In the genomic region with DNA sequence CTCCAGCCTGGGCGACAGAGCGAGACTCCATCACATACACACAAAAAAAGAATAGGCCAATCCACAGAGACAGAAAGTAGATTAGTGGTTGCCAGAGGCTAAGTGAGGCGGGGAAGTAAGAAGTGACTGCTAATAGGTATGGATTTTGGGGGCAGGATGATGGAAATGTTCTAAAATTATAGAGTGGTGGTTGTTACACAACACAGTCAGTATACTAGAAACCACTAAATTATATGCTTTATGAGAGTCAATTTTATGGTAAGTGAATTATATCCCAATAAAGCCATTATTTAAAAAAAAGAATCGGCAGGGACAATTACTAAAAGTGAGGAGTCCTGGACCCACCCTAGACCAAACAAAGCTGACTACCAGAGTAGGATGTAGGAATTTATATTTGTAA, we compare ENCODE assay signal across 31 cellular contexts. TPM values are rescaled to one million over a fixed set of nuclear protein-coding genes. Genes with fewer than 3 reads are reported as not detected.
"Had no signal": no experiment of that assay in that cellular context is flagged by ENCODE, and none has a peak within 500 bp of the region (broad histone marks: within the 10 kb centered on the region; RNA-seq: fewer than 3 reads in every experiment).

No MANE protein-coding gene starts in this region.

- ATAC-seq: activated naive CD4-positive, alpha-beta T cell treated with anti-CD3 and anti-CD28 coated beads, Interleukin-2, amount 50 U/mL, for 72 hours; activated T-cell treated with anti-CD3 and anti-CD28 coated beads, Interleukin-2, amount 50 U/mL, for 72 hours; heart left ventricle; WTC11 had no signal

- H3K27ac ChIP-seq: ascending aorta, breast epithelium, cardiac muscle cell, colonic mucosa, epithelial cell of prostate, heart left ventricle, VCaP had no signal

- H3K4me1 Mint-ChIP-seq: activated CD4-positive, alpha-beta memory T cell treated with anti-CD3 and anti-CD28 coated beads, Interleukin-2, amount 10 ng/mL, durations not matched to agents 7 days and 5 days; activated CD4-positive, alpha-beta T cell treated with anti-CD3 and anti-CD28 coated beads, Interleukin-2, amount 10 ng/mL, durations not matched to agents 7 days and 5 days; activated naive CD4-positive, alpha-beta T cell treated with anti-CD3 and anti-CD28 coated beads, Interleukin-2, amount 10 ng/mL, durations not matched to agents 7 days and 5 days; activated naive CD8-positive, alpha-beta T cell treated with anti-CD3 and anti-CD28 coated beads, Interleukin-2, amount 10 ng/mL, durations not matched to agents 7 days and 5 days; WTC11 had no signal

- H3K9me3 Mint-ChIP-seq: activated CD4-positive, alpha-beta memory T cell treated with anti-CD3 and anti-CD28 coated beads, Interleukin-2, amount 10 ng/mL, durations not matched to agents 7 days and 5 days; activated CD4-positive, alpha-beta T cell treated with anti-CD3 and anti-CD28 coated beads, Interleukin-2, amount 10 ng/mL, durations not matched to agents 7 days and 5 days; activated naive CD4-positive, alpha-beta T cell treated with anti-CD3 and anti-CD28 coated beads, Interleukin-2, amount 10 ng/mL, durations not matched to agents 7 days and 5 days; activated naive CD4-positive, alpha-beta T cell treated with anti-CD3 and anti-CD28 coated beads, Interleukin-2, amount 50 U/mL, for 72 hours; activated naive CD8-positive, alpha-beta T cell treated with anti-CD3 and anti-CD28 coated beads, Interleukin-2, amount 10 ng/mL, durations not matched to agents 7 days and 5 days; activated T-cell treated with anti-CD3 and anti-CD28 coated beads, Interleukin-2, amount 50 U/mL, for 24 hours; activated T-cell treated with anti-CD3 and anti-CD28 coated beads, Interleukin-2, amount 50 U/mL, for 72 hours; brain; WTC11 had no signal

- H3K27me3 Mint-ChIP-seq: activated CD4-positive, alpha-beta memory T cell treated with anti-CD3 and anti-CD28 coated beads, Interleukin-2, amount 10 ng/mL, durations not matched to agents 7 days and 5 days; activated naive CD4-positive, alpha-beta T cell treated with anti-CD3 and anti-CD28 coated beads, Interleukin-2, amount 10 ng/mL, durations not matched to agents 7 days and 5 days; activated naive CD8-positive, alpha-beta T cell treated with anti-CD3 and anti-CD28 coated beads, Interleukin-2, amount 10 ng/mL, durations not matched to agents 7 days and 5 days; activated T-cell treated with anti-CD3 and anti-CD28 coated beads, Interleukin-2, amount 50 U/mL, for 24 hours; brain had no signal

- H3K4me3 Mint-ChIP-seq: activated CD4-positive, alpha-beta memory T cell treated with anti-CD3 and anti-CD28 coated beads, Interleukin-2, amount 10 ng/mL, durations not matched to agents 7 days and 5 days; activated CD4-positive, alpha-beta T cell treated with anti-CD3 and anti-CD28 coated beads, Interleukin-2, amount 10 ng/mL, durations not matched to agents 7 days and 5 days; activated naive CD4-positive, alpha-beta T cell treated with anti-CD3 and anti-CD28 coated beads, Interleukin-2, amount 10 ng/mL, durations not matched to agents 7 days and 5 days; activated naive CD8-positive, alpha-beta T cell treated with anti-CD3 and anti-CD28 coated beads, Interleukin-2, amount 10 ng/mL, durations not matched to agents 7 days and 5 days; activated T-cell treated with anti-CD3 and anti-CD28 coated beads, Interleukin-2, amount 50 U/mL, for 24 hours; activated T-cell treated with anti-CD3 and anti-CD28 coated beads, Interleukin-2, amount 50 U/mL, for 72 hours; brain; WTC11 had no signal

- H3K4me1 ChIP-seq: ascending aorta, breast epithelium, colonic mucosa had no signal

- H3K36me3 ChIP-seq: ascending aorta, breast epithelium, cardiac muscle cell, colonic mucosa had no signal

- H3K9me3 ChIP-seq: ascending aorta, breast epithelium, colonic mucosa, heart left ventricle had no signal

- H3K27ac Mint-ChIP-seq: activated CD4-positive, alpha-beta memory T cell treated with anti-CD3 and anti-CD28 coated beads, Interleukin-2, amount 10 ng/mL, durations not matched to agents 7 days and 5 days; activated CD4-positive, alpha-beta T cell treated with anti-CD3 and anti-CD28 coated beads, Interleukin-2, amount 10 ng/mL, durations not matched to agents 7 days and 5 days; activated naive CD4-positive, alpha-beta T cell treated with anti-CD3 and anti-CD28 coated beads, Interleukin-2, amount 10 ng/mL, durations not matched to agents 7 days and 5 days; activated naive CD4-positive, alpha-beta T cell treated with anti-CD3 and anti-CD28 coated beads, Interleukin-2, amount 50 U/mL, for 72 hours; activated naive CD8-positive, alpha-beta T cell treated with anti-CD3 and anti-CD28 coated beads, Interleukin-2, amount 10 ng/mL, durations not matched to agents 7 days and 5 days; activated T-cell treated with anti-CD3 and anti-CD28 coated beads, Interleukin-2, amount 50 U/mL, for 24 hours; activated T-cell treated with anti-CD3 and anti-CD28 coated beads, Interleukin-2, amount 50 U/mL, for 72 hours; brain; WTC11 had no signal

- H3K36me3 Mint-ChIP-seq: activated naive CD4-positive, alpha-beta T cell treated with anti-CD3 and anti-CD28 coated beads, Interleukin-2, amount 10 ng/mL, durations not matched to agents 7 days and 5 days; activated naive CD4-positive, alpha-beta T cell treated with anti-CD3 and anti-CD28 coated beads, Interleukin-2, amount 50 U/mL, for 72 hours; activated naive CD8-positive, alpha-beta T cell treated with anti-CD3 and anti-CD28 coated beads, Interleukin-2, amount 10 ng/mL, durations not matched to agents 7 days and 5 days; WTC11 had no signal

- DNase-seq: activated CD4-positive, alpha-beta memory T cell treated with anti-CD3 and anti-CD28 coated beads, Interleukin-2, amount 10 ng/mL, durations not matched to agents 7 days and 5 days; activated CD4-positive, alpha-beta T cell treated with anti-CD3 and anti-CD28 coated beads for 1 hour; activated CD4-positive, alpha-beta T cell treated with anti-CD3 and anti-CD28 coated beads for 4 hours; activated CD4-positive, alpha-beta T cell treated with anti-CD3 and anti-CD28 coated beads, Interleukin-2, amount 10 ng/mL, durations not matched to agents 7 days and 5 days; activated CD4-positive, alpha-beta T cell treated with anti-CD3 and anti-CD28 coated beads, Interleukin-2, amount 50 U/mL, for 4 hours; activated CD8-positive, alpha-beta memory T cell treated with anti-CD3 and anti-CD28 coated beads, Interleukin-2, amount 50 U/mL, for 48 hours; activated gamma-delta T cell; activated naive CD4-positive, alpha-beta T cell; activated naive CD4-positive, alpha-beta T cell treated with anti-CD3 and anti-CD28 coated beads, Interleukin-2, amount 10 ng/mL, durations not matched to agents 7 days and 5 days; activated naive CD8-positive, alpha-beta T cell treated with anti-CD3 and anti-CD28 coated beads, Interleukin-2, amount 10 ng/mL, durations not matched to agents 7 days and 5 days; activated T-cell treated with anti-CD3 and anti-CD28 coated beads for 4 hours; activated T-cell treated with anti-CD3 and anti-CD28 coated beads, Interleukin-2, amount 50 U/mL, for 24 hours; activated T-cell treated with anti-CD3 and anti-CD28 coated beads, Interleukin-2, amount 50 U/mL, for 72 hours; central memory CD4-positive, alpha-beta T cell; cerebellar nuclear complex; colonic mucosa; effector CD8-positive, alpha-beta T cell; foreskin fibroblast; glutamatergic neuron; heart left ventricle; hypothalamus; T-helper 9 cell had no signal

- H3K4me3 ChIP-seq: ascending aorta, breast epithelium, cardiac muscle cell, colonic mucosa, heart left ventricle had no signal

RNA-seq across cellular contexts. Expression of gene DENND2A, which starts 24.3 kb away (rescaled TPM):
- total RNA-seq: activated CD4-positive, alpha-beta memory T cell treated with anti-CD3 and anti-CD28 coated beads, Interleukin-2, amount 10 ng/mL, durations not matched to agents 7 days and 5 days; activated CD4-positive, alpha-beta T cell treated with anti-CD3 and anti-CD28 coated beads, Interleukin-2, amount 10 ng/mL, durations not matched to agents 7 days and 5 days; activated naive CD4-positive, alpha-beta T cell treated with anti-CD3 and anti-CD28 coated beads, Interleukin-2, amount 50 U/mL, for 72 hours; activated naive CD8-positive, alpha-beta T cell treated with anti-CD3 and anti-CD28 coated beads, Interleukin-2, amount 10 ng/mL, durations not matched to agents 7 days and 5 days; activated T-cell treated with anti-CD3 and anti-CD28 coated beads, Interleukin-2, amount 50 U/mL, for 72 hours; T-helper 2 cell treated with Interferon-gamma antibody and Interleukin-4, amounts not matched to agents 100 ng/mL and 5 ng/mL, for 36 hours had no signal
